ENCODE assay signal across 18 cellular contexts in genomic region chr3:23747841-23748240, GRCh38.
"Had no signal": no experiment of that assay in that cellular context is flagged by ENCODE, and none has a peak within 500 bp of the region (broad histone marks: within the 10 kb centered on the region; RNA-seq: fewer than 3 reads in every experiment).

No MANE protein-coding gene starts in this region.

- H3K4me1 Mint-ChIP-seq: activated CD8-positive, alpha-beta memory T cell treated with anti-CD3 and anti-CD28 coated beads, Interleukin-2, amount 10 ng/mL, durations not matched to agents 7 days and 5 days; natural killer cell had no signal

- H3K27ac ChIP-seq: uterus had no signal

- H3K36me3 Mint-ChIP-seq: activated CD8-positive, alpha-beta memory T cell treated with anti-CD3 and anti-CD28 coated beads, Interleukin-2, amount 10 ng/mL, durations not matched to agents 7 days and 5 days; natural killer cell; stimulated activated naive B cell treated with anti-CD40 and anti-IgM and Interleukin-4, amounts not matched to agents 10 μg/mL and 1 μg/mL and 100 μg/mL, for 72 hours had no signal

- H3K27me3 ChIP-seq: tibial nerve, uterus had no signal

- DNase-seq: activated CD4-positive, alpha-beta T cell treated with anti-CD3 and anti-CD28 coated beads for 1 hour; activated CD4-positive, alpha-beta T cell treated with anti-CD3 and anti-CD28 coated beads, Interleukin-2, amount 50 U/mL, for 48 hours; activated CD8-positive, alpha-beta memory T cell treated with anti-CD3 and anti-CD28 coated beads, Interleukin-2, amount 10 ng/mL, durations not matched to agents 7 days and 5 days; activated naive CD4-positive, alpha-beta T cell treated with anti-CD3 and anti-CD28 coated beads, Interleukin-2, amount 50 U/mL, for 16 hours; activated T-cell treated with anti-CD3 and anti-CD28 coated beads, Interleukin-2, amount 50 U/mL, for 24 hours; islet precursor cell; natural killer cell; nucleus accumbens; posterior cingulate gyrus; stimulated activated CD4-positive, alpha-beta T cell treated with anti-CD3 and anti-CD28 coated beads, Interleukin-15, amount 100 ng/mL, for 24 hours; stimulated activated CD4-positive, alpha-beta T cell treated with anti-CD3 and anti-CD28 coated beads, Interleukin-4, amount 100 ng/mL, for 1 hour; T-helper 9 cell; uterus had no signal

- H3K27me3 Mint-ChIP-seq: stimulated activated naive B cell treated with anti-CD40 and anti-IgM and Interleukin-4, amounts not matched to agents 10 μg/mL and 1 μg/mL and 100 μg/mL, for 72 hours had no signal

- H3K9me3 Mint-ChIP-seq: activated T-cell treated with anti-CD3 and anti-CD28 coated beads, Interleukin-2, amount 50 U/mL, for 24 hours; natural killer cell; stimulated activated naive B cell treated with anti-CD40 and anti-IgM and Interleukin-4, amounts not matched to agents 10 μg/mL and 1 μg/mL and 100 μg/mL, for 72 hours had no signal

- ATAC-seq: activated CD8-positive, alpha-beta memory T cell treated with anti-CD3 and anti-CD28 coated beads, Interleukin-2, amount 10 ng/mL, durations not matched to agents 7 days and 5 days; esophagus mucosa; left lobe of liver had no signal

- H3K4me3 ChIP-seq: tibial nerve, uterus had no signal

- H3K9me3 ChIP-seq: tibial nerve, uterus had no signal

- H3K36me3 ChIP-seq: tibial nerve, uterus had no signal

- H3K27ac Mint-ChIP-seq: activated CD8-positive, alpha-beta memory T cell treated with anti-CD3 and anti-CD28 coated beads, Interleukin-2, amount 10 ng/mL, durations not matched to agents 7 days and 5 days; activated T-cell treated with anti-CD3 and anti-CD28 coated beads, Interleukin-2, amount 50 U/mL, for 24 hours; natural killer cell; stimulated activated naive B cell treated with anti-CD40 and anti-IgM and Interleukin-4, amounts not matched to agents 10 μg/mL and 1 μg/mL and 100 μg/mL, for 72 hours had no signal

- H3K4me1 ChIP-seq: uterus had no signal

- H3K4me3 Mint-ChIP-seq: activated CD8-positive, alpha-beta memory T cell treated with anti-CD3 and anti-CD28 coated beads, Interleukin-2, amount 10 ng/mL, durations not matched to agents 7 days and 5 days; activated T-cell treated with anti-CD3 and anti-CD28 coated beads, Interleukin-2, amount 50 U/mL, for 24 hours; natural killer cell; stimulated activated naive B cell treated with anti-CD40 and anti-IgM and Interleukin-4, amounts not matched to agents 10 μg/mL and 1 μg/mL and 100 μg/mL, for 72 hours had no signal

- FAIRE-seq: astrocyte had no signal
